In the genomic region with DNA sequence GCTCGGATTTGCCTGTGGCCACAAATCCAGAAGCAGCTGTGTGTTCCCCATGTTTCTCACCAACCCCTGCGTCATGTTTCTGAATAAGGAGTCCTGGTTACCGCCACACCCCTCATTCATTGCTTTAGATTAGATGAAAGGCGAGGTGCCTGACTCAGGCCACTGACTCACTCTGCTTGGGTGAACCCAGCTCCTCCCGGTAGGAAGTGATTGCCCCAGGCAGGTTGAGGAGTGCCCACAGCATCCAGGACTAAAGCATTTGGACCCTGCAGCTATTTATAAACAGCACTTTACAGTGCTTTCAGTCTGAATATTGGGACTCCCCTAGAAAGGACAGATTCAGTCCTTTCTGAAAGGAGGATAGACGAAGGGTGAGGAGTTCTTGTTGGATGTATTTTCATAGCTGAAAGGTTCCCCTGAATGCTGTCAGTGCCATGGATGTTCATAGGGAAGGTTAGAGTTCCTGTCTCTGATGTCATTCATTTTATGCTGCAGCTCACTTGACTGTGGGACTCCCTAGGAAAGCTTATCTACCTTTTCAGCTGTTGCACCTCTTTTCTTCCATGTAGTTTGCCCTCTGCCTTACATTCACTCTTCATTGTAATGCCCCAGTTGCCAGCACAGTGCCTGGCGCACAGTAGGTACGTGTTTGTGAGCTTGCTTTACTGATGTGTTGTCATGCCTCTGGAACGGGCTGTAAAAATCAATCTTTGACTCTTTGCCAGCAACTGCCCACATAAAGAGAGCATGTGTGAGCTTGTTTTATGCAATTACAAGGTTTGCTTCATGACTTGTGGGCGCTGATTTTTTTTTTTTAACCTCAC, we compare ENCODE assay signal across 8 cellular contexts. TPM values are rescaled to one million over a fixed set of nuclear protein-coding genes. Genes with fewer than 3 reads are reported as not detected.
DNase-seq lines count a peak whose midpoint lies in the region; ATAC-seq and TF ChIP-seq lines count a peak whose summit lies in the region.

No MANE protein-coding gene starts in this region.

- no peaks in the 10 kb centered on the region for H3K9me3 ChIP-seq in HEK293 (ENCODE audit: control insufficient read depth, insufficient read depth, low read depth, low read length)
- no peaks in the 10 kb centered on the region for H3K9me3 ChIP-seq in breast epithelium

- H3K36me3 Mint-ChIP-seq in naive thymus-derived CD8-positive, alpha-beta T cell = peaks cover 0 to 16% (median 0%) of the 10 kb centered on the region in 3 donors

- peak overlapping the region; percentile 30 to 98 (median 88) for H3K27ac Mint-ChIP-seq in naive thymus-derived CD8-positive, alpha-beta T cell

- TF ChIP-seq POLR2A in breast epithelium (IDR thresholded peaks at IDR 0.05) = no peak

- intact Hi-C loops in breast epithelium (cut with DNase I; ENCODE audit: low total_unique reads) = no loop called here

- peak; percentile 86 for ATAC-seq in SK-N-SH treated with all-trans-retinoic acid at 6 μM for 48 hours
- ATAC-seq in naive thymus-derived CD8-positive, alpha-beta T cell = peak; percentile 49 to 64
- ATAC-seq in HG02981 (IDR thresholded peaks at IDR 0.05; ENCODE audit: unreplicated experiment) = no peak
- ATAC-seq in GM19452 (IDR thresholded peaks at IDR 0.05; ENCODE audit: unreplicated experiment) = no peak

- H3K27me3 Mint-ChIP-seq in naive thymus-derived CD8-positive, alpha-beta T cell = no peaks in the 10 kb centered on the region

- H3K27ac ChIP-seq in HEK293 (ENCODE audit: extremely low read depth, low read depth, low read length) (no peak overlapping the region), breast epithelium (peak overlapping the region; percentile 54 to 74)

- POLR2A ChIA-PET in HEK293 (lab: Yijun Ruan, JAX) = interaction anchor here (0.7 to 5.5 kb wide), 3 partner anchors 11 to 251 kb away, joined by 4 to 48 read pairs (median 6); partner anchors contain the start of gene ITGA6
- POLR2A ChIA-PET in naive thymus-derived CD8-positive, alpha-beta T cell (lab: Charles Lee) = interaction anchor here (1.0 to 7.8 kb wide), 5 partner anchors 10 to 30 kb away, joined by 3 to 112 read pairs (median 15); partner anchors contain the start of gene ITGA6

- peak in 1 of 2 donors; percentile 55 for DNase-seq in breast epithelium (ENCODE audit: low spot score in 2 of 2)
- peak in 8 of 10 donors; percentile 24 to 67 (median 58) for DNase-seq in naive thymus-derived CD8-positive, alpha-beta T cell
- no peak for DNase-seq in NCI-H524 (lab: John Stamatoyannopoulos, UW)
- no peak for DNase-seq in GDM1 (lab: John Stamatoyannopoulos, UW)

- H3K4me3 Mint-ChIP-seq in naive thymus-derived CD8-positive, alpha-beta T cell = peak overlapping the region; percentile 77 to 95 (median 88)

- H3K36me3 ChIP-seq in HEK293 (ENCODE audit: control insufficient read depth in 2 of 2, insufficient read depth in 1 of 2, low read length in 2 of 2) (no peaks in the 10 kb centered on the region), breast epithelium (no peaks in the 10 kb centered on the region)

- CTCF ChIA-PET in HEK293 (lab: Yijun Ruan, JAX) = interaction anchor here (0.5 to 4.0 kb wide), 9 partner anchors 10 to 266 kb away, joined by 3 to 43 read pairs (median 3); partner anchors contain the start of gene ITGA6

- no peak for TF ChIP-seq CTCF in HEK293 (tag by site-specific recombination; IDR thresholded peaks at IDR 0.05)
- no peak for TF ChIP-seq CTCF in breast epithelium (IDR thresholded peaks at IDR 0.05)

- peaks cover 17 to 57% (median 45%) of the 10 kb centered on the region in 4 donors for H3K4me1 Mint-ChIP-seq in naive thymus-derived CD8-positive, alpha-beta T cell

- no peaks in the 10 kb centered on the region for H3K9me3 Mint-ChIP-seq in naive thymus-derived CD8-positive, alpha-beta T cell

- no peaks in the 10 kb centered on the region for H3K27me3 ChIP-seq in breast epithelium

- H3K4me3 ChIP-seq in HEK293 (ENCODE audit: low read depth, low read length) = no peak overlapping the region
- no peak overlapping the region for H3K4me3 ChIP-seq in breast epithelium

- H3K4me1 ChIP-seq in HEK293 (ENCODE audit: control insufficient read depth, insufficient read depth, low read length) (peaks cover 27% of the 10 kb centered on the region), breast epithelium (peaks cover 8 to 11% of the 10 kb centered on the region in 2 donors)

TF ChIP-seq in HEK293, 187 proteins besides CTCF, POLR2A, EP300 and RAD21 (continues in another document):
- no peak for TF ChIP-seq PRDM1 (tag by site-specific recombination; IDR thresholded peaks at IDR 0.05)
- TF ChIP-seq ZEB2 (tag by site-specific recombination; IDR thresholded peaks at IDR 0.05) = peak; percentile 44
- no peak for TF ChIP-seq ZNF121 (tag by site-specific recombination; IDR thresholded peaks at IDR 0.05)
- TF ChIP-seq ZNF76 (tag by site-specific recombination; IDR thresholded peaks at IDR 0.05; ENCODE audit: borderline replicate concordance, low read depth) = no peak
- 0 out of 2 replicates have a peak, but pooled peaks have one; percentile 19 for TF ChIP-seq OSR2 (tag by site-specific recombination; IDR thresholded peaks at IDR 0.05)
- no peak for TF ChIP-seq GLI2 (tag by site-specific recombination; IDR thresholded peaks at IDR 0.05; ENCODE audit: borderline replicate concordance, low read depth)
- TF ChIP-seq, protein P1, sequence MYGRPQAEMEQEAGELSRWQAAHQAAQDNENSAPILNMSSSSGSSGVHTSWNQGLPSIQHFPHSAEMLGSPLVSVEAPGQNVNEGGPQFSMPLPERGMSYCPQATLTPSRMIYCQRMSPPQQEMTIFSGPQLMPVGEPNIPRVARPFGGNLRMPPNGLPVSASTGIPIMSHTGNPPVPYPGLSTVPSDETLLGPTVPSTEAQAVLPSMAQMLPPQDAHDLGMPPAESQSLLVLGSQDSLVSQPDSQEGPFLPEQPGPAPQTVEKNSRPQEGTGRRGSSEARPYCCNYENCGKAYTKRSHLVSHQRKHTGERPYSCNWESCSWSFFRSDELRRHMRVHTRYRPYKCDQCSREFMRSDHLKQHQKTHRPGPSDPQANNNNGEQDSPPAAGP (tag by site-specific recombination; IDR thresholded peaks at IDR 0.05) = peak; percentile 24; the same call in 1 of the 2 replicates
- no peak for TF ChIP-seq KLF8 (tag by site-specific recombination; IDR thresholded peaks at IDR 0.05)

TF ChIP-seq in SK-N-SH treated with all-trans-retinoic acid at 6 μM for 48 hours, 23 proteins besides CTCF, POLR2A, EP300 and RAD21 (continues in another document):
- TF ChIP-seq ZNF8 (CRISPR knock-in tag; IDR thresholded peaks at IDR 0.05) (no peak), ARNTL (CRISPR knock-in tag; IDR thresholded peaks at IDR 0.05; ENCODE audit: borderline replicate concordance, low read depth) (no peak), PATZ1 (CRISPR knock-in tag; IDR thresholded peaks at IDR 0.05; ENCODE audit: borderline replicate concordance) (no peak), BACH2 (CRISPR knock-in tag; IDR thresholded peaks at IDR 0.05; ENCODE audit: borderline replicate concordance) (no peak), ESRRG (CRISPR knock-in tag; IDR thresholded peaks at IDR 0.05) (no peak)
- TF ChIP-seq, protein P2, sequence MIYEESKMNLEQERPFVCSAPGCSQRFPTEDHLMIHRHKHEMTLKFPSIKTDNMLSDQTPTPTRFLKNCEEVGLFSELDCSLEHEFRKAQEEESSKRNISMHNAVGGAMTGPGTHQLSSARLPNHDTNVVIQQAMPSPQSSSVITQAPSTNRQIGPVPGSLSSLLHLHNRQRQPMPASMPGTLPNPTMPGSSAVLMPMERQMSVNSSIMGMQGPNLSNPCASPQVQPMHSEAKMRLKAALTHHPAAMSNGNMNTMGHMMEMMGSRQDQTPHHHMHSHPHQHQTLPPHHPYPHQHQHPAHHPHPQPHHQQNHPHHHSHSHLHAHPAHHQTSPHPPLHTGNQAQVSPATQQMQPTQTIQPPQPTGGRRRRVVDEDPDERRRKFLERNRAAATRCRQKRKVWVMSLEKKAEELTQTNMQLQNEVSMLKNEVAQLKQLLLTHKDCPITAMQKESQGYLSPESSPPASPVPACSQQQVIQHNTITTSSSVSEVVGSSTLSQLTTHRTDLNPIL (CRISPR knock-in tag; IDR thresholded peaks at IDR 0.05; ENCODE audit: low read depth) = no peak
- TF ChIP-seq, protein P3, sequence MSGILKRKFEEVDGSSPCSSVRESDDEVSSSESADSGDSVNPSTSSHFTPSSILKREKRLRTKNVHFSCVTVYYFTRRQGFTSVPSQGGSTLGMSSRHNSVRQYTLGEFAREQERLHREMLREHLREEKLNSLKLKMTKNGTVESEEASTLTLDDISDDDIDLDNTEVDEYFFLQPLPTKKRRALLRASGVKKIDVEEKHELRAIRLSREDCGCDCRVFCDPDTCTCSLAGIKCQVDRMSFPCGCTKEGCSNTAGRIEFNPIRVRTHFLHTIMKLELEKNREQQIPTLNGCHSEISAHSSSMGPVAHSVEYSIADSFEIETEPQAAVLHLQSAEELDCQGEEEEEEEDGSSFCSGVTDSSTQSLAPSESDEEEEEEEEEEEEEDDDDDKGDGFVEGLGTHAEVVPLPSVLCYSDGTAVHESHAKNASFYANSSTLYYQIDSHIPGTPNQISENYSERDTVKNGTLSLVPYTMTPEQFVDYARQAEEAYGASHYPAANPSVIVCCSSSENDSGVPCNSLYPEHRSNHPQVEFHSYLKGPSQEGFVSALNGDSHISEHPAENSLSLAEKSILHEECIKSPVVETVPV (CRISPR knock-in tag; IDR thresholded peaks at IDR 0.05) = no peak

RNA-seq across cellular contexts. Expression of gene ITGA6, which starts 14.9 kb away (rescaled TPM):
- total RNA-seq in breast epithelium = 10 to 100 TPM; 45.9 to 99.5 (median 93.1) TPM
- 100 to 1,000 TPM; 119 to 127 TPM for total RNA-seq in naive thymus-derived CD8-positive, alpha-beta T cell
- 10 to 100 TPM; 58.4 to 80.0 (median 64.2) TPM for polyA plus RNA-seq in naive thymus-derived CD8-positive, alpha-beta T cell

Comparison
In these comparisons a context has a peak if more than half of its experiments do, and no peak if none do; other contexts are left out.
1. ATAC-seq: peak in SK-N-SH treated with all-trans-retinoic acid at 6 μM for 48 hours (single experiment) and naive thymus-derived CD8-positive, alpha-beta T cell (2 of 2); none in HG02981 (single experiment) and GM19452 (single experiment).
2. DNase-seq: peak in naive thymus-derived CD8-positive, alpha-beta T cell (8 of 10); none in NCI-H524 (0 of 2) and GDM1 (single experiment).